28 cellular contexts compared by ENCODE assay signal in genomic region chr20:57841297-57841866, GRCh38.
"Had no signal": no experiment of that assay in that cellular context is flagged by ENCODE, and none has a peak within 500 bp of the region (broad histone marks: within the 10 kb centered on the region; RNA-seq: fewer than 3 reads in every experiment).

No MANE protein-coding gene starts in this region.

- H3K36me3 ChIP-seq: adrenal gland, breast epithelium, MG63 had no signal

- H3K9me3 Mint-ChIP-seq: activated CD4-positive, alpha-beta memory T cell treated with anti-CD3 and anti-CD28 coated beads for 36 hours; activated CD4-positive, alpha-beta T cell treated with anti-CD3 and anti-CD28 coated beads, Interleukin-2, amount 10 ng/mL, durations not matched to agents 7 days and 5 days; activated naive CD8-positive, alpha-beta T cell treated with anti-CD3 and anti-CD28 coated beads, Interleukin-2, amount 10 ng/mL, durations not matched to agents 7 days and 5 days had no signal

- H3K9ac ChIP-seq: KMS-11 had no signal

- H3K4me3 ChIP-seq: adrenal gland, breast epithelium, MG63, SK-N-MC had no signal

- ATAC-seq: Panc1, Right ventricle myocardium inferior had no signal

- DNase-seq: activated CD4-positive, alpha-beta memory T cell treated with anti-CD3 and anti-CD28 coated beads for 36 hours; activated CD4-positive, alpha-beta T cell treated with anti-CD3 and anti-CD28 coated beads, Interleukin-2, amount 10 ng/mL, durations not matched to agents 7 days and 5 days; activated CD4-positive, CD25-positive, alpha-beta regulatory T cell; activated naive CD4-positive, alpha-beta T cell treated with anti-CD3 and anti-CD28 coated beads, Interleukin-2, amount 50 U/mL, for 16 hours; activated naive CD8-positive, alpha-beta T cell treated with anti-CD3 and anti-CD28 coated beads, Interleukin-2, amount 10 ng/mL, durations not matched to agents 7 days and 5 days; activated T-cell treated with anti-CD3 and anti-CD28 coated beads, Interleukin-2, amount 50 U/mL, for 1 hour; adrenal gland; anterior cingulate cortex; MG63; MV-4-11; NCI-H1092 treated with DMSO at 0.1 percent for 48 hours; NCI-H1417 treated with DMSO at 0.1 percent for 48 hours; NCI-H1694; NCI-H2029; NCI-H2107; NCI-H345; NCI-H510A; NCI-H526 treated with DMSO at 0.1 percent for 48 hours; NCI-H82; OCI-M1; RPMI8226; T-helper 1 cell had no signal

- H3K4me1 ChIP-seq: adrenal gland, breast epithelium had no signal

- H3K36me3 Mint-ChIP-seq: activated CD4-positive, alpha-beta memory T cell treated with anti-CD3 and anti-CD28 coated beads for 36 hours; activated naive CD8-positive, alpha-beta T cell treated with anti-CD3 and anti-CD28 coated beads, Interleukin-2, amount 10 ng/mL, durations not matched to agents 7 days and 5 days had no signal

- H3K4me1 Mint-ChIP-seq: activated CD4-positive, alpha-beta T cell treated with anti-CD3 and anti-CD28 coated beads, Interleukin-2, amount 10 ng/mL, durations not matched to agents 7 days and 5 days; activated naive CD8-positive, alpha-beta T cell treated with anti-CD3 and anti-CD28 coated beads, Interleukin-2, amount 10 ng/mL, durations not matched to agents 7 days and 5 days had no signal

- H3K27ac Mint-ChIP-seq: activated CD4-positive, alpha-beta memory T cell treated with anti-CD3 and anti-CD28 coated beads for 36 hours; activated CD4-positive, alpha-beta T cell treated with anti-CD3 and anti-CD28 coated beads, Interleukin-2, amount 10 ng/mL, durations not matched to agents 7 days and 5 days; activated naive CD8-positive, alpha-beta T cell treated with anti-CD3 and anti-CD28 coated beads, Interleukin-2, amount 10 ng/mL, durations not matched to agents 7 days and 5 days had no signal

- H3K27ac ChIP-seq: adrenal gland, breast epithelium, KMS-11, SK-N-MC, VCaP had no signal

- H3K4me2 ChIP-seq: KMS-11 had no signal

- H3K9me3 ChIP-seq: adrenal gland, breast epithelium, MG63 had no signal

- H3K27me3 Mint-ChIP-seq: activated CD4-positive, alpha-beta memory T cell treated with anti-CD3 and anti-CD28 coated beads for 36 hours; activated CD4-positive, alpha-beta T cell treated with anti-CD3 and anti-CD28 coated beads, Interleukin-2, amount 10 ng/mL, durations not matched to agents 7 days and 5 days; activated naive CD8-positive, alpha-beta T cell treated with anti-CD3 and anti-CD28 coated beads, Interleukin-2, amount 10 ng/mL, durations not matched to agents 7 days and 5 days had no signal

- H3K27me3 ChIP-seq: adrenal gland, breast epithelium, MG63 had no signal

- H3K4me3 Mint-ChIP-seq: activated CD4-positive, alpha-beta memory T cell treated with anti-CD3 and anti-CD28 coated beads for 36 hours; activated CD4-positive, alpha-beta T cell treated with anti-CD3 and anti-CD28 coated beads, Interleukin-2, amount 10 ng/mL, durations not matched to agents 7 days and 5 days; activated naive CD8-positive, alpha-beta T cell treated with anti-CD3 and anti-CD28 coated beads, Interleukin-2, amount 10 ng/mL, durations not matched to agents 7 days and 5 days had no signal
